14 cellular contexts compared by ENCODE assay signal in genomic region chr13:27493981-27494380, GRCh38. TPM values are rescaled to one million over a fixed set of nuclear protein-coding genes. Genes with fewer than 3 reads are reported as not detected.
A peak's percentile ranks its signal among the peaks of the same experiment; 100 is the strongest.
DNase-seq lines count a peak whose midpoint lies in the region; ATAC-seq and TF ChIP-seq lines count a peak whose summit lies in the region.
"Had no signal": no experiment of that assay in that cellular context is flagged by ENCODE, and none has a peak within 500 bp of the region (broad histone marks: within the 10 kb centered on the region; RNA-seq: fewer than 3 reads in every experiment).

No MANE protein-coding gene starts in this region.

- no peak overlapping the region for H2BK5ac ChIP-seq in trophoblast cell (ENCODE audit: low read depth, low read length, poor library complexity)

- H3K23ac ChIP-seq in trophoblast cell (ENCODE audit: low read length), result no peak overlapping the region

- peaks cover 8% of the 10 kb centered on the region for H3K4me1 ChIP-seq in adipocyte (ENCODE audit: control insufficient read depth, insufficient read depth, low read length)
- H3K4me1 ChIP-seq in trophoblast cell (ENCODE audit: control insufficient read depth in 1 of 2, insufficient read depth in 2 of 2, low read length in 2 of 2), result no peaks in the 10 kb centered on the region

- ATAC-seq in GM21390 (IDR thresholded peaks at IDR 0.05; ENCODE audit: unreplicated experiment), result no peak
- ATAC-seq: HepG2 had no signal

- H3K4me2 ChIP-seq in trophoblast cell (ENCODE audit: low read length), result no peak overlapping the region

- no peaks in the 10 kb centered on the region for H3K9me3 ChIP-seq in adipocyte (ENCODE audit: control insufficient read depth, low read length)
- peaks cover 2% of the 10 kb centered on the region for H3K9me3 ChIP-seq in trophoblast cell (ENCODE audit: insufficient read depth, low read depth, low read length)

- H2BK120ac ChIP-seq in trophoblast cell (ENCODE audit: insufficient read depth, low read length, poor library complexity), result no peak overlapping the region

- H2BK12ac ChIP-seq in trophoblast cell (ENCODE audit: low read length), result no peak overlapping the region

- TF ChIP-seq CTCF in fibroblast of the aortic adventitia (IDR thresholded peaks at IDR 0.05; ENCODE audit: insufficient read depth, low read length), result no peak

- H3K9ac ChIP-seq in adipocyte (ENCODE audit: low read length) (no peak overlapping the region), trophoblast cell (ENCODE audit: low read length) (no peak overlapping the region)

- no peaks in the 10 kb centered on the region for H3K79me1 ChIP-seq in trophoblast cell (ENCODE audit: low read length)

- H3K14ac ChIP-seq in trophoblast cell (ENCODE audit: low read length), result no peak overlapping the region

- no peak overlapping the region for H2AFZ ChIP-seq in trophoblast cell (ENCODE audit: insufficient read depth, low read length, poor library complexity)

- H2AK5ac ChIP-seq in trophoblast cell (ENCODE audit: low read length), result no peak overlapping the region

- H3K36me3 ChIP-seq in adipocyte (ENCODE audit: control insufficient read depth, insufficient read depth, low read length, severe bottlenecking) (no peaks in the 10 kb centered on the region), trophoblast cell (ENCODE audit: control insufficient read depth in 1 of 2, insufficient read depth in 2 of 2, low read length in 2 of 2) (no peaks in the 10 kb centered on the region)

- no peak overlapping the region for H3K4me3 ChIP-seq in adipocyte (ENCODE audit: low read length)
- H3K4me3 ChIP-seq in fibroblast of the aortic adventitia (ENCODE audit: low read depth, low read length), result no peak overlapping the region
- H3K4me3 ChIP-seq in trophoblast cell (ENCODE audit: low read depth, low read length), result no peak overlapping the region

- no peak overlapping the region for H3K27ac ChIP-seq in trophoblast cell (ENCODE audit: low read depth, low read length)
- H3K27ac ChIP-seq: 22Rv1 had no signal

- no CpG with 5 or more reads among the region's 2 CpGs for WGBS in trophoblast cell (ENCODE audit: extremely low coverage, insufficient coverage, insufficient read length)

- no peaks in the 10 kb centered on the region for H3K79me2 ChIP-seq in trophoblast cell (ENCODE audit: control insufficient read depth, insufficient read depth, low read length, poor library complexity)

- no peak overlapping the region for H3K18ac ChIP-seq in trophoblast cell (ENCODE audit: low read length)

- H4K12ac ChIP-seq in trophoblast cell (ENCODE audit: low read depth, low read length), result no peak overlapping the region

- H4K91ac ChIP-seq in trophoblast cell (ENCODE audit: low read depth, low read length), result no peak overlapping the region

- H3K27me3 ChIP-seq in adipocyte (replicated peaks; ENCODE audit: control insufficient read depth, insufficient read depth, low read length) (peaks cover 7% of the 10 kb centered on the region), trophoblast cell (ENCODE audit: insufficient read depth, low read length) (no peaks in the 10 kb centered on the region)

- no peak overlapping the region for H4K8ac ChIP-seq in trophoblast cell (ENCODE audit: low read depth, low read length)

- DNase-seq in AG08395 (ENCODE audit: low spot score) (peak; percentile 46), GM04504 (ENCODE audit: low read depth) (peak; percentile 29), adipocyte (ENCODE audit: low read depth) (peak; percentile 61), fibroblast of the aortic adventitia (ENCODE audit: low read depth) (peak; percentile 21), cortex of kidney (lab: John Stamatoyannopoulos, UW) (no peak), trophoblast cell (no peak), T-helper 9 cell (no peak)
- DNase-seq: CD4-positive, alpha-beta T cell; DMS79; HCEC 1CT; HFFc6 had no signal

- no peak overlapping the region for H3K4ac ChIP-seq in trophoblast cell (ENCODE audit: low read depth, low read length)

RNA-seq across cellular contexts. Expression of gene MTIF3, which starts 43.6 kb away (rescaled TPM):
- 68.0 and 86.5 TPM in 2 replicates for total RNA-seq in fibroblast of the aortic adventitia (ENCODE audit: low replicate concordance)
- 56.0 and 58.8 TPM in 2 replicates for polyA plus RNA-seq in trophoblast cell (2013)

Comparison
In these comparisons a context has a peak if more than half of its experiments do, and no peak if none do; other contexts are left out.
1. DNase-seq: peak in AG08395 (single experiment), GM04504 (single experiment), adipocyte (single experiment) and fibroblast of the aortic adventitia (single experiment); none in cortex of kidney (single experiment), trophoblast cell (0 of 2) and T-helper 9 cell (single experiment).